In genomic region chr19:58477871-58478270, GRCh38 we compare ENCODE assay signal across 21 cellular contexts. TPM values are rescaled to one million over a fixed set of nuclear protein-coding genes. Genes with fewer than 3 reads are reported as not detected.
A peak's percentile ranks its signal among the peaks of the same experiment; 100 is the strongest.
DNase-seq lines count a peak whose midpoint lies in the region; ATAC-seq and TF ChIP-seq lines count a peak whose summit lies in the region.
"Had no signal": no experiment of that assay in that cellular context is flagged by ENCODE, and none has a peak within 500 bp of the region (broad histone marks: within the 10 kb centered on the region; RNA-seq: fewer than 3 reads in every experiment).

No MANE protein-coding gene starts in this region.

- TF ChIP-seq POLR2A in testis (IDR thresholded peaks at IDR 0.05) = no peak

- no CpG with 5 or more reads among the region's 1 CpG for WGBS in H9 (ENCODE audit: extremely low coverage, insufficient read length, low lambda C conversion rate)
- 83 to 100% methylated on average over 1 of the region's 1 CpG for WGBS in testis, 2 donors

- no peak overlapping the region for H2BK20ac ChIP-seq in H9 (ENCODE audit: low read depth, low read length, poor library complexity, severe bottlenecking)

- no peaks in the 10 kb centered on the region for H3K9me3 ChIP-seq in BLaER1 treated with 17β-estradiol and CSF1 and Interleukin-3, amounts not matched to agents 10 nM and 100 nM (replicated peaks in 1 of 11)
- H3K9me3 ChIP-seq in H9 (ENCODE audit: control insufficient read depth, low read depth, low read length) (no peaks in the 10 kb centered on the region), testis (no peaks in the 10 kb centered on the region)
- H3K9me3 ChIP-seq: prostate gland, thyroid gland had no signal

- intact Hi-C loops in testis (cut with DNase I; ENCODE audit: low total_unique reads) = no loop called here

- no peaks in the 10 kb centered on the region for H3K9me3 Mint-ChIP-seq in H9
- H3K9me3 Mint-ChIP-seq in activated CD8-positive, alpha-beta T cell treated with anti-CD3 and anti-CD28 coated beads, Interleukin-2, amount 10 ng/mL, durations not matched to agents 7 days and 5 days (ENCODE audit: insufficient read depth) = no peaks in the 10 kb centered on the region
- H3K9me3 Mint-ChIP-seq in mesothelial cell of epicardium = no peaks in the 10 kb centered on the region
- H3K9me3 Mint-ChIP-seq: activated naive CD4-positive, alpha-beta T cell treated with anti-CD3 and anti-CD28 coated beads, Interleukin-2, amount 10 ng/mL, durations not matched to agents 7 days and 5 days; CD8-positive, alpha-beta T cell; neural progenitor cell had no signal

- no peaks in the 10 kb centered on the region; the same call in 1 of the 2 replicates for H3K27me3 Mint-ChIP-seq in H9 (ENCODE audit: low read depth)
- H3K27me3 Mint-ChIP-seq in activated CD8-positive, alpha-beta T cell treated with anti-CD3 and anti-CD28 coated beads, Interleukin-2, amount 10 ng/mL, durations not matched to agents 7 days and 5 days (ENCODE audit: low read depth) = no peaks in the 10 kb centered on the region
- no peaks in the 10 kb centered on the region for H3K27me3 Mint-ChIP-seq in mesothelial cell of epicardium (ENCODE audit: low read depth)
- H3K27me3 Mint-ChIP-seq: activated CD4-positive, alpha-beta T cell treated with anti-CD3 and anti-CD28 coated beads for 36 hours; activated naive CD4-positive, alpha-beta T cell treated with anti-CD3 and anti-CD28 coated beads, Interleukin-2, amount 10 ng/mL, durations not matched to agents 7 days and 5 days had no signal

- CTCF ChIA-PET in activated CD8-positive, alpha-beta T cell treated with anti-CD3 and anti-CD28 coated beads, Interleukin-2, amount 10 ng/mL, durations not matched to agents 7 days and 5 days (lab: Charles Lee) = interaction anchor here (3.7 kb wide), 1 partner anchor 36 kb away, joined by 12 read pairs; no protein-coding TSS in a partner anchor

- H4K91ac ChIP-seq in H9 (ENCODE audit: insufficient read length, low read depth, low read length) = no peak overlapping the region

- H3K79me1 ChIP-seq in H9 (ENCODE audit: insufficient read depth, low read depth, low read length, poor library complexity, severe bottlenecking) = no peaks in the 10 kb centered on the region

- POLR2A ChIA-PET in activated CD8-positive, alpha-beta T cell treated with anti-CD3 and anti-CD28 coated beads, Interleukin-2, amount 10 ng/mL, durations not matched to agents 7 days and 5 days (lab: Charles Lee) = interaction anchor here (0.5 to 0.6 kb wide), 2 partner anchors 17 to 149 kb away, joined by 3 to 5 read pairs; no protein-coding TSS in a partner anchor

- peak overlapping the region in 4 of 11 experiments; percentile 18 to 90 (median 86); a peak in 4 of 22 replicates for H3K9ac ChIP-seq in BLaER1 treated with 17β-estradiol and CSF1 and Interleukin-3, amounts not matched to agents 10 nM and 100 nM
- H3K9ac ChIP-seq in H9 (ENCODE audit: extremely low read depth, insufficient read length, low read length) = no peak overlapping the region
- H3K9ac ChIP-seq: KMS-11, neural progenitor cell had no signal

- H3K23me2 ChIP-seq in H9 (ENCODE audit: insufficient read length, low read depth, low read length, poor library complexity, severe bottlenecking) = peaks cover 7% of the 10 kb centered on the region

- H3K56ac ChIP-seq in H9 (ENCODE audit: insufficient read length, low read depth, low read length) = no peak overlapping the region

- no peak overlapping the region for H4K8ac ChIP-seq in H9 (replicated peaks; ENCODE audit: insufficient read length, low read depth, low read length)

- no peak overlapping the region for H4K5ac ChIP-seq in H9 (ENCODE audit: insufficient read length, low read depth, low read length)

- no peak overlapping the region for H2BK15ac ChIP-seq in H9 (ENCODE audit: low read depth, low read length)

- H3K27me3 ChIP-seq in BLaER1 treated with 17β-estradiol and CSF1 and Interleukin-3, amounts not matched to agents 10 nM and 100 nM = no peaks in the 10 kb centered on the region
- no peaks in the 10 kb centered on the region for H3K27me3 ChIP-seq in H9 (ENCODE audit: insufficient read depth, low read length)
- no peaks in the 10 kb centered on the region for H3K27me3 ChIP-seq in testis
- H3K27me3 ChIP-seq: neural progenitor cell, thyroid gland had no signal

- H3K23ac ChIP-seq in H9 (ENCODE audit: insufficient read length, low read depth, low read length) = no peak overlapping the region

- H3K27ac Mint-ChIP-seq in H9 = peak overlapping the region in 1 of 3 experiments; percentile 4; a peak in 1 of 7 replicates
- H3K27ac Mint-ChIP-seq in activated CD8-positive, alpha-beta T cell treated with anti-CD3 and anti-CD28 coated beads, Interleukin-2, amount 10 ng/mL, durations not matched to agents 7 days and 5 days = peak overlapping the region; percentile 100
- H3K27ac Mint-ChIP-seq in mesothelial cell of epicardium = no peak overlapping the region
- H3K27ac Mint-ChIP-seq: CD8-positive, alpha-beta T cell; neural progenitor cell had no signal

- H3K36me3 ChIP-seq in BLaER1 treated with 17β-estradiol and CSF1 and Interleukin-3, amounts not matched to agents 10 nM and 100 nM = peaks cover 10 to 42% (median 29%) of the 10 kb centered on the region in 11 experiments; a peak in 21 of 22 replicates
- H3K36me3 ChIP-seq in testis (ENCODE audit: low read depth, missing control alignments) = no peaks in the 10 kb centered on the region
- H3K36me3 ChIP-seq: neural progenitor cell, prostate gland had no signal

- no peak overlapping the region for H2BK5ac ChIP-seq in H9 (ENCODE audit: insufficient read length, low read length)

- DNase-seq in H9 = peak; percentile 22
- no peak for DNase-seq in activated CD8-positive, alpha-beta T cell treated with anti-CD3 and anti-CD28 coated beads, Interleukin-2, amount 10 ng/mL, durations not matched to agents 7 days and 5 days
- no peak for DNase-seq in mesothelial cell of epicardium (ENCODE audit: low spot score in 2 of 2, unreplicated experiment in 2 of 2)
- DNase-seq in testis = no peak
- no peak for DNase-seq in NCI-H748 (lab: John Stamatoyannopoulos, UW; ENCODE audit: unreplicated experiment)
- DNase-seq: activated CD4-positive, alpha-beta T cell treated with anti-CD3 and anti-CD28 coated beads for 36 hours; activated naive CD4-positive, alpha-beta T cell treated with anti-CD3 and anti-CD28 coated beads, Interleukin-2, amount 10 ng/mL, durations not matched to agents 7 days and 5 days; CD8-positive, alpha-beta T cell; DMS79; NCI-H1048; NCI-H187 treated with DMSO at 0.1 percent for 48 hours; NCI-H2227 treated with DMSO at 0.1 percent for 48 hours; NCI-H774; stimulated activated CD4-positive, alpha-beta T cell treated with anti-CD3 and anti-CD28 coated beads, Interleukin-1b, Interleukin-23, amount 100 ng/mL, for 48 hours; stimulated activated naive CD4-positive, alpha-beta T cell; thyroid gland had no signal

- TF ChIP-seq CTCF in H9 (conservative IDR thresholded peaks at IDR 0.05) (no peak), mesothelial cell of epicardium (IDR thresholded peaks at IDR 0.05; ENCODE audit: unreplicated experiment) (no peak), testis (IDR thresholded peaks at IDR 0.05) (no peak)

- H3K27ac ChIP-seq in BLaER1 treated with 17β-estradiol and CSF1 and Interleukin-3, amounts not matched to agents 10 nM and 100 nM = peak overlapping the region in 1 of 11 experiments; percentile 87; a peak in 5 of 22 replicates
- H3K27ac ChIP-seq in H9 (ENCODE audit: insufficient read length, low read depth, low read length) (no peak overlapping the region), testis (no peak overlapping the region)
- H3K27ac ChIP-seq: KMS-11, neural progenitor cell, prostate gland had no signal

- no peak overlapping the region for H3K4me3 ChIP-seq in BLaER1 treated with 17β-estradiol and CSF1 and Interleukin-3, amounts not matched to agents 10 nM and 100 nM
- H3K4me3 ChIP-seq in testis = no peak overlapping the region
- H3K4me3 ChIP-seq: neural progenitor cell, prostate gland, thyroid gland had no signal

- H3K4me1 ChIP-seq in BLaER1 treated with 17β-estradiol and CSF1 and Interleukin-3, amounts not matched to agents 10 nM and 100 nM = peaks cover 34 to 65% (median 55%) of the 10 kb centered on the region in 10 experiments
- H3K4me1 ChIP-seq in H9 (ENCODE audit: insufficient read depth, low read length) (no peaks in the 10 kb centered on the region), testis (peaks cover 16% of the 10 kb centered on the region)

- H3K36me3 Mint-ChIP-seq in H9 (ENCODE audit: insufficient read depth in 1 of 3, low read depth in 3 of 3) (peaks cover 0 to 12% (median 2%) of the 10 kb centered on the region in 3 experiments; a peak in 4 of 7 replicates), mesothelial cell of epicardium (peaks cover 8% of the 10 kb centered on the region)
- peaks cover 8% of the 10 kb centered on the region for H3K36me3 Mint-ChIP-seq in activated CD8-positive, alpha-beta T cell treated with anti-CD3 and anti-CD28 coated beads, Interleukin-2, amount 10 ng/mL, durations not matched to agents 7 days and 5 days (ENCODE audit: low read depth)

- H3K4me1 Mint-ChIP-seq in H9 (peaks cover 9 to 13% of the 10 kb centered on the region in 2 experiments), mesothelial cell of epicardium (peaks cover 11% of the 10 kb centered on the region)
- H3K4me1 Mint-ChIP-seq in activated CD8-positive, alpha-beta T cell treated with anti-CD3 and anti-CD28 coated beads, Interleukin-2, amount 10 ng/mL, durations not matched to agents 7 days and 5 days (ENCODE audit: low read depth) = peaks cover 26% of the 10 kb centered on the region

- peak overlapping the region in 7 of 11 experiments; percentile 88 to 98 (median 95); a peak in 8 of 22 replicates for H3K4me2 ChIP-seq in BLaER1 treated with 17β-estradiol and CSF1 and Interleukin-3, amounts not matched to agents 10 nM and 100 nM
- H3K4me2 ChIP-seq in H9 (ENCODE audit: insufficient read depth, insufficient read length, low read length) = no peak overlapping the region
- H3K4me2 ChIP-seq: neural progenitor cell had no signal

- no peaks in the 10 kb centered on the region for H3K79me2 ChIP-seq in H9 (ENCODE audit: insufficient read depth, low read length)

- H3K14ac ChIP-seq in H9 (ENCODE audit: insufficient read depth, low read length) = no peak overlapping the region

- no peak overlapping the region for H3K4ac ChIP-seq in H9 (ENCODE audit: low read depth, low read length)

- H2BK12ac ChIP-seq in H9 (ENCODE audit: insufficient read length, low read depth, low read length) = no peak overlapping the region

- H2AFZ ChIP-seq in H9 (ENCODE audit: low read length) = no peak overlapping the region
- H2AFZ ChIP-seq: neural progenitor cell had no signal

- H3T11ph ChIP-seq in H9 (ENCODE audit: low read length) = no peak overlapping the region

- H2BK120ac ChIP-seq in H9 (ENCODE audit: low read depth, low read length, poor library complexity, severe bottlenecking) = no peak overlapping the region

- H2AK5ac ChIP-seq in H9 (ENCODE audit: insufficient read length, low read length) = no peak overlapping the region

- H3K18ac ChIP-seq in H9 (ENCODE audit: insufficient read length, low read depth, low read length) = no peak overlapping the region

- ATAC-seq in activated CD8-positive, alpha-beta T cell treated with anti-CD3 and anti-CD28 coated beads, Interleukin-2, amount 10 ng/mL, durations not matched to agents 7 days and 5 days = no peak
- ATAC-seq in HG03139 (IDR thresholded peaks at IDR 0.05; ENCODE audit: unreplicated experiment) = no peak
- ATAC-seq: activated CD4-positive, alpha-beta T cell treated with anti-CD3 and anti-CD28 coated beads for 36 hours; CD8-positive, alpha-beta T cell had no signal

- H4K20me1 ChIP-seq in BLaER1 treated with 17β-estradiol and CSF1 and Interleukin-3, amounts not matched to agents 10 nM and 100 nM = peaks cover 0 to 24% (median 16%) of the 10 kb centered on the region in 11 experiments; a peak in 10 of 22 replicates
- H4K20me1 ChIP-seq in H9 (ENCODE audit: control insufficient read depth, insufficient read depth, insufficient read length) = no peaks in the 10 kb centered on the region

- H3K4me3 Mint-ChIP-seq in H9 = peak overlapping the region in 1 of 2 experiments; percentile 5; a peak in 1 of 5 replicates
- H3K4me3 Mint-ChIP-seq in activated CD8-positive, alpha-beta T cell treated with anti-CD3 and anti-CD28 coated beads, Interleukin-2, amount 10 ng/mL, durations not matched to agents 7 days and 5 days = no peak overlapping the region
- peak overlapping the region; percentile 37 for H3K4me3 Mint-ChIP-seq in mesothelial cell of epicardium
- H3K4me3 Mint-ChIP-seq: CD8-positive, alpha-beta T cell had no signal

RNA-seq across cellular contexts. Expression of gene ZNF446, which starts 1.7 kb away (rescaled TPM):
- total RNA-seq in H9 (2021) (7.6 and 8.4 TPM in 2 replicates), mesothelial cell of epicardium (17.3 to 18.0 TPM (median 17.4 TPM) in 3 replicates), testis (10 to 100 TPM; 33.6 to 38.7 TPM)
- total RNA-seq in activated CD8-positive, alpha-beta T cell treated with anti-CD3 and anti-CD28 coated beads, Interleukin-2, amount 10 ng/mL, durations not matched to agents 7 days and 5 days = 1 to 10 TPM; 6.9 to 7.8 TPM
- polyA plus RNA-seq in testis (ENCODE audit: insufficient read depth, low read depth, low replicate concordance) = 24.3 TPM

RNA-seq across cellular contexts. Expression of gene ZNF324, which starts 11.0 kb away (rescaled TPM):
- 12.7 and 14.8 TPM in 2 replicates for total RNA-seq in H9 (2021)
- total RNA-seq in activated CD8-positive, alpha-beta T cell treated with anti-CD3 and anti-CD28 coated beads, Interleukin-2, amount 10 ng/mL, durations not matched to agents 7 days and 5 days = 10 to 100 TPM; 13.8 to 15.8 TPM
- 12.1 to 13.4 TPM (median 12.6 TPM) in 3 replicates for total RNA-seq in mesothelial cell of epicardium
- 10 to 100 TPM; 23.2 to 24.8 TPM for total RNA-seq in testis
- 7.8 TPM for polyA plus RNA-seq in testis (ENCODE audit: insufficient read depth, low read depth, low replicate concordance)

RNA-seq across cellular contexts. Expression of gene ZNF324B, which starts 26.4 kb away (rescaled TPM):
- total RNA-seq in H9 (2021) (6.3 and 8.7 TPM in 2 replicates), mesothelial cell of epicardium (8.0 to 8.8 TPM (median 8.2 TPM) in 3 replicates), testis (10 to 100 TPM in 1 of 2 donors, 1 to 10 TPM in 1; 8.5 to 15.8 TPM)
- total RNA-seq in activated CD8-positive, alpha-beta T cell treated with anti-CD3 and anti-CD28 coated beads, Interleukin-2, amount 10 ng/mL, durations not matched to agents 7 days and 5 days = 10 to 100 TPM; 10.6 to 12.5 TPM
- polyA plus RNA-seq in testis (ENCODE audit: insufficient read depth, low read depth, low replicate concordance) = 4.8 TPM

RNA-seq across cellular contexts. Expression of gene SLC27A5, which starts 33.9 kb away (rescaled TPM):
- total RNA-seq in H9 (2021) (16.7 and 17.1 TPM in 2 replicates), mesothelial cell of epicardium (12.5 to 14.2 TPM (median 14.2 TPM) in 3 replicates), testis (10 to 100 TPM; 29.1 to 37.8 TPM)
- 10 to 100 TPM; 12.2 to 14.4 TPM for total RNA-seq in activated CD8-positive, alpha-beta T cell treated with anti-CD3 and anti-CD28 coated beads, Interleukin-2, amount 10 ng/mL, durations not matched to agents 7 days and 5 days
- 63.6 TPM for polyA plus RNA-seq in testis (ENCODE audit: insufficient read depth, low read depth, low replicate concordance)

RNA-seq across cellular contexts. Expression of gene ZNF132, which starts 37.9 kb away (rescaled TPM):
- total RNA-seq in H9 (2021) = 0.24 and 0.42 TPM in 2 replicates
- 1 to 10 TPM; 5.1 to 6.0 TPM for total RNA-seq in activated CD8-positive, alpha-beta T cell treated with anti-CD3 and anti-CD28 coated beads, Interleukin-2, amount 10 ng/mL, durations not matched to agents 7 days and 5 days
- 4.2 to 4.8 TPM (median 4.4 TPM) in 3 replicates for total RNA-seq in mesothelial cell of epicardium
- total RNA-seq in testis = 10 to 100 TPM; 11.4 to 11.6 TPM
- 5.5 TPM for polyA plus RNA-seq in testis (ENCODE audit: insufficient read depth, low read depth, low replicate concordance)
